In the genomic region with DNA sequence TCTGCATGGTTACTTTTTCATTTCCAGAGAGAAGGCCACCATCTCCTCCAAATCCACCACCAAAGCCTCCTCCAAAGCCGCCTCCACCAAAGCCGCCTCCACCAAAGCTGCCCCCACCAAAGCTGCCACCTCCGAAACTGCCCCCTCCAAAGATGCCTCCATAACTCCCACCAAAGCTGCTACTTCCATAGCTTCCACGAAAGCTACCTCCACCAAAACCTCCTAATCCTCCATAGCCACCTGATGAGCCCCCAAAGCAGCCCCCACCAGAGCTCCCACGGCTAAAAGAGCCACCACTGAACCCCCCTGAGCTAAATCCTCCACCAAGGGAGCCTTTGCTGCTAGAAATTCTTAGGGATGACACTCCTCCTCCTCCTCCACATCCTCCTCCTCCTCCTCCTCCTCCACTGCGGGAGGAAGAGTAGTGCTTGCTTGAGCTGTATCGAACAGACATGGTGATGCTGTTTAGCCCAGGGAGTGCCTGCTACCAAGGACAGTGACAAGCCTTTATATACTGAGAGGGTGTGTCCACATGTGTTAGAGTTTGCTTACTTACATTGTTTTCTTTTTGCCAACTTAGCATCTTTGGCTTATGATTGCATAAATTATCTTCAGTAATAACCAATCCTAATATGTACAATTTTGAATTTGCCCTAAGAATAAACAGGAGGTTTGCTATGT, we compare ENCODE assay signal across 10 cellular contexts. TPM values are rescaled to one million over a fixed set of nuclear protein-coding genes. Genes with fewer than 3 reads are reported as not detected.
DNase-seq lines count a peak whose midpoint lies in the region; ATAC-seq and TF ChIP-seq lines count a peak whose summit lies in the region.
"Had no signal": no experiment of that assay in that cellular context is flagged by ENCODE, and none has a peak within 500 bp of the region (broad histone marks: within the 10 kb centered on the region; RNA-seq: fewer than 3 reads in every experiment).

KRT10 (minus strand) TSS at position 483 of the 681 bp plus-strand sequence; CDS start at position 454, 29 bp downstream.

- TF ChIP-seq POLR2A in adrenal gland (IDR thresholded peaks at IDR 0.05) (no peak), erythroblast (IDR thresholded peaks at IDR 0.05; ENCODE audit: low read length) (no peak)

- H3K27me3 ChIP-seq in adrenal gland (no peaks in the 10 kb centered on the region), thymus (ENCODE audit: control insufficient read depth, insufficient read depth) (peaks cover 11% of the 10 kb centered on the region), HAP-1 (ENCODE audit: low read depth) (no peaks in the 10 kb centered on the region)

- H3K4me3 ChIP-seq in adrenal gland (no peak within 1 kb of the TSS), thymus (ENCODE audit: low read length) (no peak within 1 kb of the TSS), HAP-1 (no peak within 1 kb of the TSS)

- intact Hi-C loops in adrenal gland (cut with DNase I), result no loop called here

- H3K27ac ChIP-seq in adrenal gland (no peak within 1 kb of the TSS), thymus (ENCODE audit: low read depth) (no peak within 1 kb of the TSS)

- no peaks in the 10 kb centered on the region for H3K9me3 ChIP-seq in adrenal gland (replicated peaks in 1 of 3)
- peaks cover 2% of the 10 kb centered on the region for H3K9me3 ChIP-seq in thymus (ENCODE audit: control insufficient read depth)
- no peaks in the 10 kb centered on the region for H3K9me3 ChIP-seq in HAP-1

- 87 to 96% (median 92%) methylated on average over 7 of the region's 7 CpGs for WGBS in adrenal gland, 4 donors
- 79% methylated on average over 7 of the region's 7 CpGs for WGBS in thymus

- H3K4me1 ChIP-seq in adrenal gland (replicated peaks in 1 of 2) (peaks cover 0 to 7% of the 10 kb centered on the region in 2 donors), thymus (ENCODE audit: control insufficient read depth, insufficient read depth, low read length) (peaks cover 2% of the 10 kb centered on the region), HAP-1 (no peaks in the 10 kb centered on the region; the same call in 1 of the 2 replicates)

- CTCF ChIA-PET in activated CD8-positive, alpha-beta memory T cell treated with anti-CD3 and anti-CD28 coated beads for 36 hours (lab: Charles Lee), result interaction anchor here (0.6 kb wide), 1 partner anchor 162 kb away, joined by 5 read pairs; no protein-coding TSS in a partner anchor

- DNase-seq in activated CD8-positive, alpha-beta memory T cell treated with anti-CD3 and anti-CD28 coated beads, Interleukin-2, amount 50 U/mL, for 48 hours, result no peak
- DNase-seq in adrenal gland (no peak), left lobe of liver (ENCODE audit: low spot score) (no peak), erythroblast (lab: John Stamatoyannopoulos, UW) (no peak), HAP-1 (ENCODE audit: low spot score in 2 of 2) (no peak)
- DNase-seq: activated T-cell treated with anti-CD3 and anti-CD28 coated beads, Interleukin-2, amount 50 U/mL, for 48 hours; NCI-H146 had no signal

- POLR2A ChIA-PET in activated CD8-positive, alpha-beta memory T cell treated with anti-CD3 and anti-CD28 coated beads for 36 hours (lab: Charles Lee), result no interaction called here

- ATAC-seq in left lobe of liver (no peak), HG02642 (IDR thresholded peaks at IDR 0.05; ENCODE audit: poor library complexity, unreplicated experiment) (no peak)

- in situ Hi-C loops in HAP-1 (cut with MboI; ENCODE audit: low sequenced_read_pairs), result no loop called here

- H3K36me3 ChIP-seq in adrenal gland (replicated peaks in 1 of 2) (no peaks in the 10 kb centered on the region), thymus (ENCODE audit: control insufficient read depth, insufficient read depth) (no peaks in the 10 kb centered on the region), HAP-1 (replicated peaks) (peaks cover 7% of the 10 kb centered on the region; the same call in 1 of the 2 replicates)

- TF ChIP-seq CTCF in adrenal gland (IDR thresholded peaks at IDR 0.05), result no peak

RNA-seq across cellular contexts. Expression of gene KRT10, which starts in this region (rescaled TPM):
- total RNA-seq in activated CD8-positive, alpha-beta memory T cell treated with anti-CD3 and anti-CD28 coated beads for 36 hours, result 10 to 100 TPM; 44.6 to 45.2 TPM
- total RNA-seq in adrenal gland, result 10 to 100 TPM in 6 of 8 donors, 1 to 10 TPM in 1, under 1 TPM in 1; 0.35 to 58.4 (median 27.6) TPM
- 10 to 100 TPM; 31.1 to 36.3 (median 36.0) TPM for polyA plus RNA-seq in adrenal gland
- total RNA-seq in left lobe of liver, result 12.2 TPM
- 445 TPM for polyA plus RNA-seq in thymus

Comparison
In these comparisons a context has a peak if more than half of its experiments do, and no peak if none do; other contexts are left out.
1. RNA of gene KRT10 (polyA plus RNA-seq): 445 TPM in thymus (single experiment); 31.1 to 36.3 TPM in adrenal gland; every median in the first group is over 10 times any median in the second.